Comparison of ENCODE assay signal across 15 cellular contexts in genomic region chr15:86235667-86236066, GRCh38.
DNase-seq lines count a peak whose midpoint lies in the region; ATAC-seq and TF ChIP-seq lines count a peak whose summit lies in the region.
"Had no signal": no experiment of that assay in that cellular context is flagged by ENCODE, and none has a peak within 500 bp of the region (broad histone marks: within the 10 kb centered on the region; RNA-seq: fewer than 3 reads in every experiment).

No MANE protein-coding gene starts in this region.

- no peaks in the 10 kb centered on the region for H3K27me3 ChIP-seq in GM23338 (ENCODE audit: insufficient read depth)

- H3K36me3 Mint-ChIP-seq in GM23338 (ENCODE audit: low read depth) (no peaks in the 10 kb centered on the region), glutamatergic neuron (ENCODE audit: unreplicated experiment) (no peaks in the 10 kb centered on the region)
- H3K36me3 Mint-ChIP-seq: CD4-positive, alpha-beta memory T cell had no signal

- H3K36me3 ChIP-seq in GM23338 (ENCODE audit: insufficient read depth): no peaks in the 10 kb centered on the region

- H3K27ac ChIP-seq in GM23338 (ENCODE audit: low read depth): no peak overlapping the region

- peaks cover 32% of the 10 kb centered on the region for H3K4me1 Mint-ChIP-seq in GM23338
- peaks cover 39% of the 10 kb centered on the region for H3K4me1 Mint-ChIP-seq in glutamatergic neuron (ENCODE audit: low read depth, unreplicated experiment)

- H3K79me2 ChIP-seq in GM23338 (replicated peaks; ENCODE audit: insufficient read depth): no peaks in the 10 kb centered on the region

- peaks cover 5% of the 10 kb centered on the region for H3K27me3 Mint-ChIP-seq in GM23338 (ENCODE audit: insufficient read depth, low read depth, poor library complexity)
- peaks cover 4% of the 10 kb centered on the region for H3K27me3 Mint-ChIP-seq in glutamatergic neuron (ENCODE audit: unreplicated experiment)

- no peak for ATAC-seq in GM23338

- DNase-seq in GM23338 (ENCODE audit: low spot score): no peak
- DNase-seq in NCI-H1694 (lab: John Stamatoyannopoulos, UW): peak; percentile 69
- peak; percentile 64 for DNase-seq in NCI-H2171 treated with DMSO at 0.1 percent for 48 hours (lab: John Stamatoyannopoulos, UW)
- DNase-seq in glutamatergic neuron: peak; percentile 56
- DNase-seq in iPS-NIHi11 (ENCODE audit: low spot score): no peak
- no peak for DNase-seq in mesenteric fat pad (ENCODE audit: low spot score)
- DNase-seq in activated T-cell treated with anti-CD3 and anti-CD28 coated beads, Interleukin-2, amount 50 U/mL, for 1 hour: no peak
- DNase-seq: C1 segment of cervical spinal cord; Caco-2; CD4-positive, alpha-beta memory T cell; DMS153; DND-41; GOT3; H7; HCEC 1CT had no signal

- H3K4me2 ChIP-seq in GM23338: peak overlapping the region; percentile 68; the same call in 1 of the 2 replicates

- TF ChIP-seq CTCF in GM23338 (conservative IDR thresholded peaks at IDR 0.05; ENCODE audit: low read depth in 2 of 2) (no peak), glutamatergic neuron (IDR thresholded peaks at IDR 0.05; ENCODE audit: partially characterized antibody, unreplicated experiment) (no peak)

- H3K4me1 ChIP-seq in GM23338 (ENCODE audit: insufficient read depth): peaks cover 38% of the 10 kb centered on the region
- H3K4me1 ChIP-seq: Caco-2 had no signal

- no peak overlapping the region for H3K27ac Mint-ChIP-seq in GM23338
- H3K27ac Mint-ChIP-seq in glutamatergic neuron (ENCODE audit: unreplicated experiment): peak overlapping the region; percentile 91
- H3K27ac Mint-ChIP-seq: CD4-positive, alpha-beta memory T cell had no signal

- no peaks in the 10 kb centered on the region for H4K20me1 ChIP-seq in GM23338 (replicated peaks; ENCODE audit: insufficient read depth)

- H3K9me2 ChIP-seq in GM23338 (ENCODE audit: insufficient read depth): no peaks in the 10 kb centered on the region

- H3F3A ChIP-seq in GM23338 (replicated peaks; ENCODE audit: low read depth): no peaks in the 10 kb centered on the region

- H3K9me3 Mint-ChIP-seq in GM23338 (no peaks in the 10 kb centered on the region), glutamatergic neuron (ENCODE audit: unreplicated experiment) (peaks cover 4% of the 10 kb centered on the region)
- H3K9me3 Mint-ChIP-seq: CD4-positive, alpha-beta memory T cell had no signal

- no peak overlapping the region for H2AFZ ChIP-seq in GM23338

- H3K4me3 ChIP-seq in GM23338: no peak overlapping the region

- no peak overlapping the region for H3K4me3 Mint-ChIP-seq in GM23338
- H3K4me3 Mint-ChIP-seq in glutamatergic neuron (ENCODE audit: unreplicated experiment): peak overlapping the region; percentile 69
- H3K4me3 Mint-ChIP-seq: CD4-positive, alpha-beta memory T cell had no signal

TF ChIP-seq in GM23338, 12 proteins besides CTCF, POLR2A, EP300 and RAD21:
- no peak for TF ChIP-seq ETS1 (IDR thresholded peaks at IDR 0.05)
- no peak for TF ChIP-seq ZNF462 (CRISPR knock-in tag; IDR thresholded peaks at IDR 0.05)
- no peak for TF ChIP-seq ZNF331 (CRISPR knock-in tag; IDR thresholded peaks at IDR 0.05; ENCODE audit: low read depth)
- TF ChIP-seq EZH2 (IDR thresholded peaks at IDR 0.05; ENCODE audit: low read depth, unreplicated experiment): no peak
- no peak for TF ChIP-seq NANOG (IDR thresholded peaks at IDR 0.05; ENCODE audit: borderline replicate concordance)
- TF ChIP-seq JUNB (IDR thresholded peaks at IDR 0.05; ENCODE audit: unreplicated experiment): no peak
- no peak for TF ChIP-seq ZNF114 (CRISPR knock-in tag; IDR thresholded peaks at IDR 0.05)

Comparison
In these comparisons a context has a peak if more than half of its experiments do, and no peak if none do; other contexts are left out.
1. DNase-seq: peak in NCI-H1694 (single experiment), NCI-H2171 treated with DMSO at 0.1 percent for 48 hours (single experiment) and glutamatergic neuron (single experiment); none in GM23338 (single experiment), iPS-NIHi11 (single experiment), mesenteric fat pad (single experiment) and activated T-cell treated with anti-CD3 and anti-CD28 coated beads, Interleukin-2, amount 50 U/mL, for 1 hour (single experiment).